Comparison of ENCODE assay signal across 28 cellular contexts in the genomic region with DNA sequence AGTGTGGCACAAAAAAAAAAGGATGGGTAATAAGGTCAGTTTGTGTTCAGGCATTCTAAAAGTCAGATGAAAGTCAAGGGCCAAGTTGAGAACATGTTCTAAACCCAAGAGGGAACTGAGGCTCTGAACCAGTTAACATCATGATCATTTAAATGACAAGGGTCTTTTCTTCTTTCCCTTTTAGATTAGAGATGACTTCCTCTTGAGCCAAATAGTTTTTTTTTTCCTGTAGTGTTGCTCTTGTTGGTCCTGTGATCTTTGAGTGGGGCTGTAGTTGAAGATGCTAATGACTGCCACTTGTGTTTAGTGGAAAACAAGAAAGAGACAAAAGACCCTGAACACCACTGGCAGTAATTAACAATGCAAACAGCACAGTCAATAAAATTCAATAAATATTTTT.
"Had no signal": no experiment of that assay in that cellular context is flagged by ENCODE, and none has a peak within 500 bp of the region (broad histone marks: within the 10 kb centered on the region; RNA-seq: fewer than 3 reads in every experiment).

No MANE protein-coding gene starts in this region.

- H3K9me3 ChIP-seq: esophagus squamous epithelium, lower lobe of right lung, right lobe of liver, testis, transverse colon had no signal

- H3K36me3 ChIP-seq: esophagus squamous epithelium, heart right ventricle, left lung, lower lobe of right lung, neural progenitor cell, right lobe of liver, transverse colon had no signal

- H3K4me1 ChIP-seq: esophagus squamous epithelium, heart right ventricle, left lung, lower lobe of right lung, right lobe of liver, testis, transverse colon had no signal

- H3K4me3 ChIP-seq: esophagus squamous epithelium, heart right ventricle, left lung, lower lobe of right lung, neural progenitor cell, right lobe of liver, testis, transverse colon had no signal

- H3K27ac ChIP-seq: epithelial cell of prostate, esophagus squamous epithelium, heart right ventricle, left lung, lower lobe of right lung, neural progenitor cell, right lobe of liver, testis, transverse colon had no signal

- DNase-seq: activated CD4-positive, alpha-beta memory T cell treated with anti-CD3 and anti-CD28 coated beads, Interleukin-2, amount 10 ng/mL, durations not matched to agents 7 days and 5 days; activated CD4-positive, alpha-beta T cell treated with anti-CD3 and anti-CD28 coated beads for 1 hour; activated CD4-positive, alpha-beta T cell treated with anti-CD3 and anti-CD28 coated beads, Interleukin-2, amount 10 ng/mL, durations not matched to agents 7 days and 5 days; activated CD8-positive, alpha-beta memory T cell treated with anti-CD3 and anti-CD28 coated beads, Interleukin-2, amount 50 U/mL, for 48 hours; activated gamma-delta T cell treated with Interleukin-2 at 50 U/mL for 16 hours; activated naive CD4-positive, alpha-beta T cell treated with anti-CD3 and anti-CD28 coated beads, Interleukin-2, amount 50 U/mL, for 16 hours; activated T-cell treated with anti-CD3 and anti-CD28 coated beads, Interleukin-2, amount 50 U/mL, for 4 hours; amniotic stem cell; caudate nucleus; esophagus squamous epithelium; foreskin melanocyte; heart right ventricle; left lung; lower lobe of right lung; mesenchymal stem cell; natural killer cell; right lobe of liver; stimulated activated CD4-positive, alpha-beta T cell treated with anti-CD3 and anti-CD28 coated beads, Interleukin-4, amount 100 ng/mL, for 1 hour; stimulated activated naive CD8-positive, alpha-beta T cell treated with anti-CD3 and anti-CD28 coated beads, Interleukin-15, Interleukin-2, amounts not matched to agents 100 U/mL and 50 U/mL, for 24 hours; T-helper 17 cell; T1000; testis; transverse colon had no signal

- H3K4me2 ChIP-seq: neural progenitor cell had no signal

- H3K27me3 ChIP-seq: esophagus squamous epithelium, heart right ventricle, left lung, neural progenitor cell, right lobe of liver, testis, transverse colon had no signal

- FAIRE-seq: islet of Langerhans, urothelium cell line had no signal

- ATAC-seq: activated T-cell treated with anti-CD3 and anti-CD28 coated beads, Interleukin-2, amount 50 U/mL, for 4 hours; activated T-helper 17 cell treated with anti-CD3 and anti-CD28 coated beads, Interleukin-2, amount 50 U/mL, for 72 hours; heart right ventricle; left lung; lower lobe of right lung; natural killer cell; right lobe of liver; stimulated activated naive CD8-positive, alpha-beta T cell treated with anti-CD3 and anti-CD28 coated beads, Interleukin-15, Interleukin-2, amounts not matched to agents 100 U/mL and 50 U/mL, for 24 hours; T-helper 17 cell had no signal

- H3K9ac ChIP-seq: neural progenitor cell had no signal

- H2AFZ ChIP-seq: neural progenitor cell had no signal
